In the genomic region with DNA sequence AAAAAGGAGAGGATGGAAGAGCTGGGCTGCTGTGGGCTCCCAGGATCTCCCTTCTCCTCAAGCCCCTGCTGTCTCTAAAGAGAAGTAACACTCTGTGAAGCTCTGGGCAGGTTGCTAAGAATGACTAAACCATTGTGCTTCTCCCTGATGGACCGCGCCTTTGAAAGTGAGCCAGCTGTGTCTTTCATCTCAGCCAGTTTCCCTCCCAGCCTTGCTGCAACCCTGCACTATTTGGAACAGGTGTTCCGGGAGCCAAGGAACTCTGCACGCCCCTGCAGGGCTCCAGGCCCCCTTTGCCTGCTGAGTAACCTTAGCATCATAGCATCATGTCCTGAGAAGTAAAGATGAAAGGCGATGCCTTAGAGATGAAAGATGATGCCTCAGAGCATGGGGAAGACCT, we compare ENCODE assay signal across 16 cellular contexts. TPM values are rescaled to one million over a fixed set of nuclear protein-coding genes. Genes with fewer than 3 reads are reported as not detected.
A peak's percentile ranks its signal among the peaks of the same experiment; 100 is the strongest.
DNase-seq lines count a peak whose midpoint lies in the region; ATAC-seq and TF ChIP-seq lines count a peak whose summit lies in the region.
"Had no signal": no experiment of that assay in that cellular context is flagged by ENCODE, and none has a peak within 500 bp of the region (broad histone marks: within the 10 kb centered on the region; RNA-seq: fewer than 3 reads in every experiment).

No MANE protein-coding gene starts in this region.

- TF ChIP-seq CTCF in right atrium auricular region (IDR thresholded peaks at IDR 0.05) (no peak), RWPE2 (IDR thresholded peaks at IDR 0.05; ENCODE audit: poor library complexity, severe bottlenecking) (no peak), fibroblast of the aortic adventitia (IDR thresholded peaks at IDR 0.05; ENCODE audit: insufficient read depth, low read length) (peak; percentile 40), type B pancreatic cell (conservative IDR thresholded peaks at IDR 0.05) (peak; percentile 37)

- H3K4me3 Mint-ChIP-seq in type B pancreatic cell = no peak overlapping the region
- H3K4me3 Mint-ChIP-seq: activated CD8-positive, alpha-beta T cell treated with anti-CD3 and anti-CD28 coated beads for 36 hours; activated naive CD4-positive, alpha-beta T cell treated with anti-CD3 and anti-CD28 coated beads, Interleukin-2, amount 50 U/mL, for 24 hours had no signal

- WGBS in right cardiac atrium = 74% methylated on average over 5 of the region's 5 CpGs

- ATAC-seq in right cardiac atrium (peak in 1 of 2 donors; percentile 66), RWPE2 (ENCODE audit: low read depth) (peak; percentile 89), GM21526 (IDR thresholded peaks at IDR 0.05; ENCODE audit: low FRiP score, unreplicated experiment) (no peak)
- ATAC-seq: activated CD8-positive, alpha-beta T cell treated with anti-CD3 and anti-CD28 coated beads for 36 hours had no signal

- H3K27me3 ChIP-seq in right cardiac atrium (ENCODE audit: control insufficient read depth, insufficient read depth) (no peaks in the 10 kb centered on the region), right atrium auricular region (no peaks in the 10 kb centered on the region), RWPE2 (ENCODE audit: insufficient read depth, poor library complexity, severe bottlenecking) (no peaks in the 10 kb centered on the region)
- H3K27me3 ChIP-seq: BLaER1 had no signal

- peak in 2 of 3 donors; percentile 38 to 54 for DNase-seq in right cardiac atrium
- no peak for DNase-seq in right atrium auricular region (ENCODE audit: low spot score)
- no peak for DNase-seq in RWPE2 (ENCODE audit: low spot score)
- peak; percentile 70 for DNase-seq in fibroblast of the aortic adventitia (ENCODE audit: low read depth)
- no peak for DNase-seq in type B pancreatic cell (ENCODE audit: extremely low spot score, unreplicated experiment)
- DNase-seq in nucleus accumbens (lab: John Stamatoyannopoulos, UW) = no peak
- no peak for DNase-seq in NCI-H2029 treated with DMSO at 0.1 percent for 48 hours (lab: John Stamatoyannopoulos, UW)
- DNase-seq: activated CD8-positive, alpha-beta T cell treated with anti-CD3 and anti-CD28 coated beads for 36 hours; GDM1; NCI-H526; SW 1271; trophoblast cell had no signal

- H3K4me3 ChIP-seq in right cardiac atrium (ENCODE audit: low read length) (no peak overlapping the region), right atrium auricular region (no peak overlapping the region), RWPE2 (ENCODE audit: severe bottlenecking) (no peak overlapping the region), fibroblast of the aortic adventitia (ENCODE audit: low read depth, low read length) (no peak overlapping the region)
- H3K4me3 ChIP-seq: BLaER1 had no signal

- H3K4me1 Mint-ChIP-seq in type B pancreatic cell (ENCODE audit: unreplicated experiment) = peaks cover 41% of the 10 kb centered on the region

- no peak overlapping the region for H3K27ac Mint-ChIP-seq in type B pancreatic cell
- H3K27ac Mint-ChIP-seq: activated CD8-positive, alpha-beta T cell treated with anti-CD3 and anti-CD28 coated beads for 36 hours; activated naive CD4-positive, alpha-beta T cell treated with anti-CD3 and anti-CD28 coated beads, Interleukin-2, amount 50 U/mL, for 24 hours had no signal

- H3K36me3 ChIP-seq in right atrium auricular region (no peaks in the 10 kb centered on the region), RWPE2 (ENCODE audit: low read depth) (no peaks in the 10 kb centered on the region)
- H3K36me3 ChIP-seq: BLaER1 had no signal

- no peaks in the 10 kb centered on the region for H3K9me3 ChIP-seq in right cardiac atrium (ENCODE audit: control insufficient read depth, low read length)
- no peaks in the 10 kb centered on the region for H3K9me3 ChIP-seq in right atrium auricular region
- no peaks in the 10 kb centered on the region for H3K9me3 ChIP-seq in RWPE2 (ENCODE audit: severe bottlenecking)
- H3K9me3 ChIP-seq: BLaER1 had no signal

- intact Hi-C loops in right cardiac atrium (cut with DNase I) = no loop called here

- no peaks in the 10 kb centered on the region for H3K9me3 Mint-ChIP-seq in type B pancreatic cell
- H3K9me3 Mint-ChIP-seq: activated CD8-positive, alpha-beta T cell treated with anti-CD3 and anti-CD28 coated beads for 36 hours had no signal

- peaks cover 3% of the 10 kb centered on the region for H3K27me3 Mint-ChIP-seq in type B pancreatic cell

- H3K27ac ChIP-seq in right cardiac atrium (ENCODE audit: low read length) (no peak overlapping the region), right atrium auricular region (no peak overlapping the region), RWPE2 (ENCODE audit: poor library complexity, severe bottlenecking) (no peak overlapping the region)
- H3K27ac ChIP-seq: BLaER1, KMS-11 had no signal

- H3K36me3 Mint-ChIP-seq in type B pancreatic cell = no peaks in the 10 kb centered on the region
- H3K36me3 Mint-ChIP-seq: activated naive CD4-positive, alpha-beta T cell treated with anti-CD3 and anti-CD28 coated beads, Interleukin-2, amount 50 U/mL, for 24 hours had no signal

- H3K4me1 ChIP-seq in right cardiac atrium (ENCODE audit: control insufficient read depth, insufficient read depth, low read length) (peaks cover 3% of the 10 kb centered on the region), right atrium auricular region (peaks cover 0 to 3% of the 10 kb centered on the region in 2 donors), RWPE2 (ENCODE audit: insufficient read depth, poor library complexity, severe bottlenecking) (no peaks in the 10 kb centered on the region)

RNA-seq across cellular contexts. Expression of a gene that starts 39.7 kb away (rescaled TPM):
- total RNA-seq in right cardiac atrium = 10 to 100 TPM; 28.0 to 47.9 (median 34.8) TPM
- polyA plus RNA-seq in right cardiac atrium = 47.7 TPM
- total RNA-seq in right atrium auricular region = 10 to 100 TPM; 27.8 to 52.1 TPM
- 40.3 and 46.0 TPM in 2 replicates for total RNA-seq in fibroblast of the aortic adventitia (ENCODE audit: low replicate concordance)
- total RNA-seq in type B pancreatic cell (ENCODE audit: low replicate concordance) = 25.3 and 28.0 TPM in 2 replicates

Comparison
In these comparisons a context has a peak if more than half of its experiments do, and no peak if none do; other contexts are left out.
1. DNase-seq: peak in right cardiac atrium (2 of 3) and fibroblast of the aortic adventitia (single experiment); none in right atrium auricular region (single experiment), RWPE2 (single experiment), type B pancreatic cell (single experiment), nucleus accumbens (0 of 56) and NCI-H2029 treated with DMSO at 0.1 percent for 48 hours (single experiment).
2. CTCF ChIP-seq: peak in fibroblast of the aortic adventitia (single experiment) and type B pancreatic cell (single experiment); none in right atrium auricular region (0 of 2) and RWPE2 (single experiment).